Comparison of ENCODE assay signal across 8 cellular contexts in genomic region chr19:13155472-13156284, GRCh38. TPM values are rescaled to one million over a fixed set of nuclear protein-coding genes. Genes with fewer than 3 reads are reported as not detected.
A peak's percentile ranks its signal among the peaks of the same experiment; 100 is the strongest.
DNase-seq lines count a peak whose midpoint lies in the region; ATAC-seq and TF ChIP-seq lines count a peak whose summit lies in the region.

No MANE protein-coding gene starts in this region.

- ATAC-seq in body of pancreas = peak; percentile 16
- no peak for ATAC-seq in HG03280 (IDR thresholded peaks at IDR 0.05; ENCODE audit: unreplicated experiment)
- no peak for ATAC-seq in HG02870 (IDR thresholded peaks at IDR 0.05; ENCODE audit: unreplicated experiment)

- H3K9ac ChIP-seq in iPS-15b (ENCODE audit: low read depth, low read length) = peak overlapping the region; percentile 65
- H3K9ac ChIP-seq in skeletal muscle satellite cell (ENCODE audit: low read depth, low read length) = peak overlapping the region; percentile 100

- DNase-seq in GM06990 (ENCODE audit: extremely low read depth, insufficient read length) (peak; percentile 91), Kasumi-1 (lab: John Stamatoyannopoulos, UW) (peak; percentile 80 to 82), T-helper 22 cell (ENCODE audit: low read depth) (peak; percentile 78), body of pancreas (peak; percentile 81 to 88 (median 88))

- peak overlapping the region; percentile 94 for H3K4me3 ChIP-seq in GM06990 (replicated peaks; ENCODE audit: low read depth, low read length)
- H3K4me3 ChIP-seq in body of pancreas = peak overlapping the region in 1 of 2 donors; percentile 16
- H3K4me3 ChIP-seq in iPS-15b (ENCODE audit: low read depth, low read length) = peak overlapping the region; percentile 99
- peak overlapping the region; percentile 89 for H3K4me3 ChIP-seq in skeletal muscle satellite cell (ENCODE audit: low read length)

- H3K27ac ChIP-seq in body of pancreas = peak overlapping the region; percentile 98 to 100 (median 99)

- peak; percentile 39 to 73 (median 46) for TF ChIP-seq POLR2A in body of pancreas (IDR thresholded peaks at IDR 0.05)

- peaks cover 32% of the 10 kb centered on the region for H3K4me1 ChIP-seq in body of pancreas
- H3K4me1 ChIP-seq in iPS-15b (ENCODE audit: control insufficient read depth, insufficient read depth, low read length) = no peaks in the 10 kb centered on the region
- H3K4me1 ChIP-seq in skeletal muscle satellite cell (ENCODE audit: control insufficient read depth, insufficient read depth, low read length) = peaks cover 21% of the 10 kb centered on the region

- peak overlapping the region; percentile 99 for H3K4me2 ChIP-seq in skeletal muscle satellite cell (ENCODE audit: low read length)

- H3K27me3 ChIP-seq in GM06990 (replicated peaks; ENCODE audit: control insufficient read depth, insufficient read depth, low read length) = no peaks in the 10 kb centered on the region
- no peaks in the 10 kb centered on the region for H3K27me3 ChIP-seq in body of pancreas
- H3K27me3 ChIP-seq in iPS-15b (ENCODE audit: control insufficient read depth, insufficient read depth, low read length) = no peaks in the 10 kb centered on the region
- H3K27me3 ChIP-seq in skeletal muscle satellite cell (ENCODE audit: control insufficient read depth, insufficient read depth, low read length) = no peaks in the 10 kb centered on the region

- TF ChIP-seq CTCF in GM06990 (IDR thresholded peaks at IDR 0.05; ENCODE audit: insufficient read depth, low read length, poor library complexity, severe bottlenecking) (no peak), body of pancreas (IDR thresholded peaks at IDR 0.05) (no peak)

- intact Hi-C loops in body of pancreas (cut with DNase I) = no loop called here

- no peaks in the 10 kb centered on the region for H3K9me3 ChIP-seq in body of pancreas
- H3K9me3 ChIP-seq in iPS-15b (ENCODE audit: control insufficient read depth, insufficient read depth, low read length) = no peaks in the 10 kb centered on the region
- no peaks in the 10 kb centered on the region for H3K9me3 ChIP-seq in skeletal muscle satellite cell (replicated peaks; ENCODE audit: low read length)

- H3K36me3 ChIP-seq in GM06990 (ENCODE audit: control insufficient read depth, insufficient read depth, low read length) = no peaks in the 10 kb centered on the region; the same call in none of the 2 replicates
- no peaks in the 10 kb centered on the region for H3K36me3 ChIP-seq in body of pancreas (replicated peaks in 1 of 2; ENCODE audit: insufficient read depth in 1 of 2, low read depth in 2 of 2)
- H3K36me3 ChIP-seq in iPS-15b (ENCODE audit: control insufficient read depth, insufficient read depth, low read length) = peaks cover 15% of the 10 kb centered on the region
- H3K36me3 ChIP-seq in skeletal muscle satellite cell (ENCODE audit: insufficient read depth, low read length) = peaks cover 17% of the 10 kb centered on the region

- 0 to 8% methylated on average over 3 to 52 of the region's 55 CpGs for WGBS in body of pancreas, 2 donors

RNA-seq across cellular contexts. Expression of gene IER2, which starts 5.5 kb away (rescaled TPM):
- total RNA-seq in body of pancreas = 100 to 1,000 TPM; 162 to 857 TPM
- total RNA-seq in skeletal muscle satellite cell (2012; rRNA removed) = 17.2 and 21.0 TPM in 2 replicates

RNA-seq across cellular contexts. Expression of gene STX10, which starts 5.5 kb away (rescaled TPM):
- 10 to 100 TPM; 54.2 to 65.3 TPM for total RNA-seq in body of pancreas
- total RNA-seq in skeletal muscle satellite cell (2012; rRNA removed) = 67.5 and 72.2 TPM in 2 replicates

RNA-seq across cellular contexts. Expression of gene NACC1, which starts 37.6 kb away (rescaled TPM):
- total RNA-seq in body of pancreas = 10 to 100 TPM in 1 of 2 donors, 1 to 10 TPM in 1; 6.0 to 15.5 TPM
- 84.7 and 112 TPM in 2 replicates for total RNA-seq in skeletal muscle satellite cell (2012; rRNA removed)

RNA-seq across cellular contexts. Expression of gene TRMT1, which starts 39.1 kb away (rescaled TPM):
- total RNA-seq in body of pancreas = 10 to 100 TPM; 21.5 to 36.3 TPM
- total RNA-seq in skeletal muscle satellite cell (2012; rRNA removed) = 40.4 and 49.2 TPM in 2 replicates

RNA-seq across cellular contexts. Expression of gene LYL1, which starts 53.0 kb away (rescaled TPM):
- total RNA-seq in body of pancreas = 1 to 10 TPM; 3.4 to 6.9 TPM
- 1.0 and 1.1 TPM in 2 replicates for total RNA-seq in skeletal muscle satellite cell (2012; rRNA removed)
